16 cellular contexts compared by ENCODE assay signal in genomic region chr6:170095273-170095976, GRCh38.
A peak's percentile ranks its signal among the peaks of the same experiment; 100 is the strongest.
DNase-seq lines count a peak whose midpoint lies in the region; ATAC-seq, FAIRE-seq and TF ChIP-seq lines count a peak whose summit lies in the region.
"Had no signal": no experiment of that assay in that cellular context is flagged by ENCODE, and none has a peak within 500 bp of the region (broad histone marks: within the 10 kb centered on the region; RNA-seq: fewer than 3 reads in every experiment).

No MANE protein-coding gene starts in this region.

- no peak overlapping the region for H3K9ac ChIP-seq in kidney (ENCODE audit: low read length in 2 of 2)
- H3K9ac ChIP-seq: parathyroid adenoma had no signal

- peak; percentile 1 for DNase-seq in stimulated activated CD4-positive, alpha-beta T cell treated with anti-CD3 and anti-CD28 coated beads, Interleukin-4, amount 100 ng/mL, for 24 hours
- DNase-seq in stimulated activated CD4-positive, alpha-beta T cell treated with anti-CD3 and anti-CD28 coated beads, Interleukin-2, amount 100 ng/mL, for 48 hours = no peak
- DNase-seq in kidney = peak; percentile 65
- DNase-seq in posterior vena cava (ENCODE audit: low spot score) = peak; percentile 79
- DNase-seq in putamen (ENCODE audit: low spot score) = no peak
- no peak for DNase-seq in NAMALWA (ENCODE audit: low spot score)
- DNase-seq: activated CD8-positive, alpha-beta T cell treated with anti-CD3 and anti-CD28 coated beads for 36 hours; DND-41; effector memory CD8-positive, alpha-beta T cell; NCI-H2171 treated with DMSO at 0.1 percent for 48 hours had no signal

- no peaks in the 10 kb centered on the region for H3K9me3 ChIP-seq in kidney (ENCODE audit: control insufficient read depth in 1 of 2, low read length in 2 of 2)

- ATAC-seq in GM18867 (IDR thresholded peaks at IDR 0.05; ENCODE audit: unreplicated experiment) (no peak), HG02588 (IDR thresholded peaks at IDR 0.05; ENCODE audit: unreplicated experiment) (no peak)
- ATAC-seq: activated CD8-positive, alpha-beta T cell treated with anti-CD3 and anti-CD28 coated beads for 36 hours; activated T-helper 17 cell treated with anti-CD3 and anti-CD28 coated beads, Interleukin-2, amount 50 U/mL, for 72 hours; effector memory CD8-positive, alpha-beta T cell had no signal

- no peak overlapping the region for H3K27ac ChIP-seq in kidney (ENCODE audit: low read depth in 2 of 2, low read length in 2 of 2)
- H3K27ac ChIP-seq: parathyroid adenoma had no signal

- H3K4me3 ChIP-seq in kidney (ENCODE audit: low read length in 2 of 2) = no peak overlapping the region
- H3K4me3 ChIP-seq: smooth muscle cell had no signal

- no peak for FAIRE-seq in kidney (lab: Jason Lieb, UNC)
- FAIRE-seq: keratinocyte had no signal

- intact Hi-C loops in kidney (cut with DNase I) (no loop called here), posterior vena cava (cut with DNase I) (no loop called here)

- no peaks in the 10 kb centered on the region for H3K36me3 ChIP-seq in kidney (ENCODE audit: control insufficient read depth in 1 of 2, insufficient read depth in 2 of 2, low read length in 2 of 2)

- no peak for TF ChIP-seq CTCF in kidney (IDR thresholded peaks at IDR 0.05; ENCODE audit: borderline replicate concordance, extremely low read depth, insufficient read depth)

- H3K4me1 ChIP-seq in kidney (ENCODE audit: control insufficient read depth in 1 of 2, insufficient read depth in 1 of 2, low read depth in 1 of 2, low read length in 2 of 2) = no peaks in the 10 kb centered on the region
- H3K4me1 ChIP-seq: parathyroid adenoma had no signal

Comparison
In these comparisons a context has a peak if more than half of its experiments do, and no peak if none do; other contexts are left out.
1. DNase-seq: peak in stimulated activated CD4-positive, alpha-beta T cell treated with anti-CD3 and anti-CD28 coated beads, Interleukin-4, amount 100 ng/mL, for 24 hours (single experiment), kidney (single experiment) and posterior vena cava (single experiment); none in stimulated activated CD4-positive, alpha-beta T cell treated with anti-CD3 and anti-CD28 coated beads, Interleukin-2, amount 100 ng/mL, for 48 hours (0 of 2), putamen (single experiment) and NAMALWA (single experiment).